In genomic region chr11:68646832-68647231, GRCh38 we compare ENCODE assay signal across 8 cellular contexts. TPM values are rescaled to one million over a fixed set of nuclear protein-coding genes. Genes with fewer than 3 reads are reported as not detected.
"Had no signal": no experiment of that assay in that cellular context is flagged by ENCODE, and none has a peak within 500 bp of the region (broad histone marks: within the 10 kb centered on the region; RNA-seq: fewer than 3 reads in every experiment).

No MANE protein-coding gene starts in this region.

- ATAC-seq: GM23338 had no signal

- H3K36me3 ChIP-seq: HAP-1 had no signal

- FAIRE-seq: H54 had no signal

- DNase-seq: GM23248, GOT3, HCEC 1CT, HFFc6 had no signal

- H3K9ac ChIP-seq: GM23248 had no signal

- H3K27ac ChIP-seq: GM23248 had no signal

- H2AFZ ChIP-seq: GM23248, GM23338 had no signal

- H3K4me3 Mint-ChIP-seq: GM23338, HFFc6 had no signal

- H3K4me3 ChIP-seq: GM23248, GM23338, HAP-1 had no signal

- H3K4me2 ChIP-seq: GM23338 had no signal

- H3K27ac Mint-ChIP-seq: GM23338, HFFc6 had no signal

RNA-seq across cellular contexts. Expression of gene GAL, which starts 37.5 kb away (rescaled TPM):
- total RNA-seq: H4 had no signal
